8 cellular contexts compared by ENCODE assay signal in the genomic region with DNA sequence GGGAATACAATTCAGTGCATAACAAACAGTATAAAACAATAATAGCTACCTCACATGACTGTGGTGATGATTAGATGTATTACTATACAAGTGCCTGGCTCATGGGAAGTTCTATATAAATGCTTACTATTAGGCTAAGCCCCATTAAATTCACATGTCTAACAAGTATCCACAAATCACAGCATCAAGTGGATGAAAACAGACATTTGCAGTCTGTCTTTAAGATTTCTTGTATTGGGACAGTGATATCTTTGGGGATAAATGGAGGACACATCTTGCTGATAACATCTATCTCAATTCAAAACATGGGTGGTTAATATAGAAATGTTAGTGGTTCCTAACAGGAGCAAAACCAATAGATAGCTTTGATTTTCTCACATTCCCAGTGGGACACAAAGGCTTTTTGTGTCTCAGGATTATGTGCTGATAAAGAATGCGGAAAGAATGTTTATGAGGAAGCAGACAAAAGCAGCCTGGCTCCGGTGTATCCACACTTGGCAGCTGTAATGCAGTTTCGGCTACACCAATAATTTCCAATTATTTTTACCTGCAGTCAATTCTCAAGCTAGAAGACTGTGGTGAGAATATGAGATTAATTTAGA. TPM values are rescaled to one million over a fixed set of nuclear protein-coding genes. Genes with fewer than 3 reads are reported as not detected.
DNase-seq lines count a peak whose midpoint lies in the region; ATAC-seq and TF ChIP-seq lines count a peak whose summit lies in the region.

No MANE protein-coding gene starts in this region.

- no CpG with 5 or more reads among the region's 3 CpGs for WGBS in neuronal stem cell (ENCODE audit: extremely low coverage in 2 of 2, insufficient read length in 2 of 2, insufficient replicate concordance in 1 of 2), 2 donors

- no peaks in the 10 kb centered on the region for H3K9me3 ChIP-seq in BLaER1 treated with 17β-estradiol and CSF1 and Interleukin-3, amounts not matched to agents 10 nM and 100 nM (replicated peaks in 1 of 11)
- no peaks in the 10 kb centered on the region for H3K9me3 ChIP-seq in SJCRH30 (replicated peaks)
- H3K9me3 ChIP-seq in fibroblast of lung (ENCODE audit: control insufficient read depth, insufficient read depth, low read depth, low read length), result no peaks in the 10 kb centered on the region
- no peaks in the 10 kb centered on the region for H3K9me3 ChIP-seq in neuronal stem cell (replicated peaks in 1 of 2; ENCODE audit: control insufficient read depth in 2 of 2, insufficient read depth in 1 of 2, low read depth in 1 of 2, low read length in 2 of 2)

- H3K9ac ChIP-seq in BLaER1 treated with 17β-estradiol and CSF1 and Interleukin-3, amounts not matched to agents 10 nM and 100 nM, result peak overlapping the region; percentile 26 to 72 (median 64); a peak in 21 of 22 replicates
- H3K9ac ChIP-seq in fibroblast of lung (ENCODE audit: insufficient read depth, low read length) (peak overlapping the region; percentile 38), neuronal stem cell (ENCODE audit: low read depth, low read length, poor library complexity) (no peak overlapping the region)

- H4K20me1 ChIP-seq in BLaER1 treated with 17β-estradiol and CSF1 and Interleukin-3, amounts not matched to agents 10 nM and 100 nM, result no peaks in the 10 kb centered on the region
- no peaks in the 10 kb centered on the region for H4K20me1 ChIP-seq in fibroblast of lung (ENCODE audit: control insufficient read depth, extremely low read depth, insufficient read depth, low read length)

- no peak overlapping the region for H3K4ac ChIP-seq in neuronal stem cell (ENCODE audit: low read length)

- H4K91ac ChIP-seq in neuronal stem cell (ENCODE audit: low read depth, low read length, poor library complexity), result no peak overlapping the region

- H3K27ac ChIP-seq in BLaER1 treated with 17β-estradiol and CSF1 and Interleukin-3, amounts not matched to agents 10 nM and 100 nM, result peak overlapping the region; percentile 1 to 72 (median 68); a peak in 21 of 22 replicates
- H3K27ac ChIP-seq in SJCRH30, result peak overlapping the region; percentile 93
- peak overlapping the region; percentile 74 for H3K27ac ChIP-seq in fibroblast of lung (ENCODE audit: insufficient read depth, low read length)
- H3K27ac ChIP-seq in neuronal stem cell (replicated peaks; ENCODE audit: low read length), result peak overlapping the region; percentile 7

- H2BK120ac ChIP-seq in neuronal stem cell (ENCODE audit: low read depth, low read length), result no peak overlapping the region

- H3K79me2 ChIP-seq in fibroblast of lung (ENCODE audit: control insufficient read depth, insufficient read depth, low read length), result peaks cover 16% of the 10 kb centered on the region

- peak; percentile 44 to 66 for DNase-seq in SJCRH30
- DNase-seq in fibroblast of lung (ENCODE audit: low read depth in 2 of 2), result peak in 1 of 2 donors; percentile 78
- DNase-seq in neuronal stem cell (ENCODE audit: low spot score), result peak; percentile 55
- DNase-seq in activated effector memory CD4-positive, alpha-beta T cell treated with anti-CD3 and anti-CD28 coated beads, Interleukin-2, amount 50 U/mL, for 16 hours, result no peak
- DNase-seq in NCI-H1436 (lab: John Stamatoyannopoulos, UW), result no peak

- no peaks in the 10 kb centered on the region for H3K27me3 ChIP-seq in BLaER1 treated with 17β-estradiol and CSF1 and Interleukin-3, amounts not matched to agents 10 nM and 100 nM
- H3K27me3 ChIP-seq in SJCRH30 (no peaks in the 10 kb centered on the region), fibroblast of lung (ENCODE audit: control insufficient read depth, insufficient read depth, low read length) (no peaks in the 10 kb centered on the region), neuronal stem cell (ENCODE audit: control insufficient read depth in 3 of 3, insufficient read depth in 3 of 3, low read depth in 1 of 3, low read length in 3 of 3) (no peaks in the 10 kb centered on the region)

- no peak overlapping the region for H3K23ac ChIP-seq in neuronal stem cell (ENCODE audit: low read depth, low read length, poor library complexity)

- no peaks in the 10 kb centered on the region for H3K36me3 ChIP-seq in BLaER1 treated with 17β-estradiol and CSF1 and Interleukin-3, amounts not matched to agents 10 nM and 100 nM
- H3K36me3 ChIP-seq in SJCRH30 (no peaks in the 10 kb centered on the region), fibroblast of lung (ENCODE audit: control insufficient read depth, insufficient read depth, low read length) (no peaks in the 10 kb centered on the region), neuronal stem cell (replicated peaks in 1 of 2; ENCODE audit: control insufficient read depth in 2 of 2, insufficient read depth in 2 of 2, low read length in 2 of 2) (peaks cover 0 to 8% of the 10 kb centered on the region in 2 donors)

- H2AFZ ChIP-seq in fibroblast of lung (ENCODE audit: low read length) (no peak overlapping the region), neuronal stem cell (ENCODE audit: low read length) (no peak overlapping the region)

- H3K4me1 ChIP-seq in BLaER1 treated with 17β-estradiol and CSF1 and Interleukin-3, amounts not matched to agents 10 nM and 100 nM, result peaks cover 31 to 68% (median 54%) of the 10 kb centered on the region in 10 experiments
- H3K4me1 ChIP-seq in SJCRH30 (peaks cover 15% of the 10 kb centered on the region), fibroblast of lung (ENCODE audit: control insufficient read depth, extremely low read depth, insufficient read depth, low read length) (peaks cover 4% of the 10 kb centered on the region), neuronal stem cell (ENCODE audit: control insufficient read depth in 2 of 2, insufficient read depth in 1 of 2, low read depth in 1 of 2, low read length in 2 of 2) (peaks cover 14 to 17% of the 10 kb centered on the region in 2 donors)

- H3K14ac ChIP-seq in neuronal stem cell (ENCODE audit: low read length), result no peak overlapping the region

- H3K18ac ChIP-seq in neuronal stem cell (ENCODE audit: low read length), result no peak overlapping the region

- no peak overlapping the region for H2AK5ac ChIP-seq in neuronal stem cell (ENCODE audit: low read depth, low read length)

- no peak for ATAC-seq in HG02610 (IDR thresholded peaks at IDR 0.05; ENCODE audit: unreplicated experiment)
- ATAC-seq in GM18858 (IDR thresholded peaks at IDR 0.05; ENCODE audit: unreplicated experiment), result no peak

- no peak overlapping the region for H2BK5ac ChIP-seq in neuronal stem cell (ENCODE audit: low read length)

- no peak for TF ChIP-seq CTCF in fibroblast of lung (conservative IDR thresholded peaks at IDR 0.05 in 1 of 2, IDR thresholded peaks at IDR 0.05 in 1 of 2; ENCODE audit: low read depth in 1 of 2, low read length in 2 of 2)

- peak overlapping the region in 9 of 10 experiments; percentile 2 to 51 (median 36); a peak in 14 of 20 replicates for H3K4me3 ChIP-seq in BLaER1 treated with 17β-estradiol and CSF1 and Interleukin-3, amounts not matched to agents 10 nM and 100 nM
- H3K4me3 ChIP-seq in SJCRH30 (peak overlapping the region; percentile 59), fibroblast of lung (replicated peaks in 1 of 4; ENCODE audit: control extremely low read depth in 1 of 4, insufficient read depth in 1 of 4, low read depth in 3 of 4, low read length in 4 of 4) (peak overlapping the region; percentile 33 to 52 (median 46)), neuronal stem cell (ENCODE audit: low read length in 2 of 2) (no peak overlapping the region)

- H3K4me2 ChIP-seq in BLaER1 treated with 17β-estradiol and CSF1 and Interleukin-3, amounts not matched to agents 10 nM and 100 nM, result peak overlapping the region; percentile 68 to 90 (median 79)
- peak overlapping the region; percentile 92 for H3K4me2 ChIP-seq in fibroblast of lung (ENCODE audit: extremely low read depth, insufficient read depth, low read length)
- no peak overlapping the region for H3K4me2 ChIP-seq in neuronal stem cell (ENCODE audit: insufficient read depth, low read length, poor library complexity, severe bottlenecking)

- H2BK15ac ChIP-seq in neuronal stem cell (ENCODE audit: low read length), result no peak overlapping the region

- H2BK12ac ChIP-seq in neuronal stem cell (ENCODE audit: low read length), result no peak overlapping the region

- H4K8ac ChIP-seq in neuronal stem cell (ENCODE audit: low read depth, low read length), result no peak overlapping the region

- H3K79me1 ChIP-seq in neuronal stem cell (ENCODE audit: low read depth, low read length), result peaks cover 2% of the 10 kb centered on the region

RNA-seq across cellular contexts. Expression of gene PTPRK, which starts 29.3 kb away (rescaled TPM):
- total RNA-seq in SJCRH30 (2014; rRNA removed; shearing (Covaris generic)), result 24.2 and 31.4 TPM in 2 replicates
- total RNA-seq in fibroblast of lung, result 49.8 and 75.5 TPM in 2 replicates
- polyA plus RNA-seq in fibroblast of lung, result 19.4 and 20.6 TPM in 2 replicates
- 32.3 and 35.4 TPM in 2 replicates for polyA plus RNA-seq in fibroblast of lung (2012)
- polyA minus RNA-seq in fibroblast of lung (ENCODE audit: low replicate concordance), result 66.1 and 77.3 TPM in 2 replicates
- polyA plus RNA-seq in neuronal stem cell (2013, experiment 1 of 2), result 17.7 TPM
- polyA plus RNA-seq in neuronal stem cell (2013, experiment 2 of 2), result 16.8 TPM

Comparison
In these comparisons a context has a peak if more than half of its experiments do, and no peak if none do; other contexts are left out.
1. H3K27ac ChIP-seq: peak in every context shown above with its lines; median percentile 93 in SJCRH30; 74 in fibroblast of lung; 68 in BLaER1 treated with 17β-estradiol and CSF1 and Interleukin-3, amounts not matched to agents 10 nM and 100 nM; 7 in neuronal stem cell.
2. H3K4me3 ChIP-seq: peak in BLaER1 treated with 17β-estradiol and CSF1 and Interleukin-3, amounts not matched to agents 10 nM and 100 nM (9 of 10), SJCRH30 (single experiment) and fibroblast of lung (4 of 4); none in neuronal stem cell (0 of 2).
3. DNase-seq: peak in SJCRH30 (2 of 2) and neuronal stem cell (single experiment); none in activated effector memory CD4-positive, alpha-beta T cell treated with anti-CD3 and anti-CD28 coated beads, Interleukin-2, amount 50 U/mL, for 16 hours (single experiment) and NCI-H1436 (single experiment).